ENCODE assay signal across 1 cellular context in genomic region chr14:49867831-49868719, GRCh38.
TF ChIP-seq lines count a peak whose summit lies in the region.

No MANE protein-coding gene starts in this region.

TF ChIP-seq in HEK293, 187 proteins besides CTCF, POLR2A, EP300 and RAD21 (continued from another document and continues in another):
- TF ChIP-seq ZXDB (tag by site-specific recombination; IDR thresholded peaks at IDR 0.05) (no peak), ZNF701 (tag by site-specific recombination; IDR thresholded peaks at IDR 0.05) (no peak), SP2 (tag by site-specific recombination; IDR thresholded peaks at IDR 0.05) (peak; percentile 79), ZNF768 (tag by site-specific recombination; IDR thresholded peaks at IDR 0.05) (no peak), GLI4 (tag by site-specific recombination; IDR thresholded peaks at IDR 0.05) (no peak), KLF17 (tag by site-specific recombination; IDR thresholded peaks at IDR 0.05) (no peak), ZNF830 (tag by site-specific recombination; IDR thresholded peaks at IDR 0.05; ENCODE audit: low read depth) (no peak), OSR2 (tag by site-specific recombination; IDR thresholded peaks at IDR 0.05) (no peak; the same call in 1 of the 2 replicates), ZNF514 (tag by site-specific recombination; IDR thresholded peaks at IDR 0.05) (no peak), ZNF24 (tag by site-specific recombination; IDR thresholded peaks at IDR 0.05) (peak; percentile 18; the same call in 1 of the 2 replicates), ZNF792 (tag by site-specific recombination; IDR thresholded peaks at IDR 0.05) (no peak), ZNF221 (tag by site-specific recombination; IDR thresholded peaks at IDR 0.05; ENCODE audit: borderline replicate concordance) (no peak), ZNF416 (tag by site-specific recombination; IDR thresholded peaks at IDR 0.05) (no peak), ZNF114 (tag by site-specific recombination; IDR thresholded peaks at IDR 0.05) (no peak), ZNF112 (tag by site-specific recombination; IDR thresholded peaks at IDR 0.05) (no peak), ZNF350 (tag by site-specific recombination; IDR thresholded peaks at IDR 0.05) (no peak), ZNF362 (tag by site-specific recombination; IDR thresholded peaks at IDR 0.05) (no peak), BCL11A (tag by site-specific recombination; IDR thresholded peaks at IDR 0.05; ENCODE audit: low read depth) (peak; percentile 80; the same call in 1 of the 2 replicates), ZNF37A (tag by site-specific recombination; IDR thresholded peaks at IDR 0.05) (no peak), GLI2 (tag by site-specific recombination; IDR thresholded peaks at IDR 0.05; ENCODE audit: borderline replicate concordance, low read depth) (no peak), ZNF121 (tag by site-specific recombination; IDR thresholded peaks at IDR 0.05) (no peak), ZNF473 (tag by site-specific recombination; IDR thresholded peaks at IDR 0.05) (no peak), ZIC2 (tag by site-specific recombination; IDR thresholded peaks at IDR 0.05) (peak; percentile 82), ZNF433 (tag by site-specific recombination; IDR thresholded peaks at IDR 0.05; ENCODE audit: low read depth) (no peak), ZNF692 (tag by site-specific recombination; IDR thresholded peaks at IDR 0.05) (no peak), ZNF19 (tag by site-specific recombination; IDR thresholded peaks at IDR 0.05; ENCODE audit: low read depth) (no peak), HOXD13 (CRISPR knock-in tag; IDR thresholded peaks at IDR 0.05; ENCODE audit: borderline replicate concordance) (no peak), ZNF354C (tag by site-specific recombination; IDR thresholded peaks at IDR 0.05; ENCODE audit: borderline replicate concordance, low read depth) (no peak), ZNF549 (tag by site-specific recombination; IDR thresholded peaks at IDR 0.05) (no peak), ZNF18 (tag by site-specific recombination; IDR thresholded peaks at IDR 0.05) (no peak), ZNF707 (tag by site-specific recombination; IDR thresholded peaks at IDR 0.05) (no peak), ZNF513 (tag by site-specific recombination; IDR thresholded peaks at IDR 0.05) (no peak), MEIS1 (CRISPR knock-in tag; IDR thresholded peaks at IDR 0.05; ENCODE audit: borderline replicate concordance) (no peak), ZNF596 (tag by site-specific recombination; IDR thresholded peaks at IDR 0.05) (no peak), ZNF776 (tag by site-specific recombination; IDR thresholded peaks at IDR 0.05; ENCODE audit: borderline replicate concordance) (no peak), ZNF548 (tag by site-specific recombination; IDR thresholded peaks at IDR 0.05) (no peak), ZNF571 (tag by site-specific recombination; IDR thresholded peaks at IDR 0.05) (no peak), REPIN1 (tag by site-specific recombination; IDR thresholded peaks at IDR 0.05; ENCODE audit: low read depth) (no peak), ZBTB48 (tag by site-specific recombination; IDR thresholded peaks at IDR 0.05) (peak; percentile 93), ELK4 (IDR thresholded peaks at IDR 0.05; ENCODE audit: borderline replicate concordance, low read depth, low read length) (no peak), KLF7 (tag by site-specific recombination; IDR thresholded peaks at IDR 0.05; ENCODE audit: borderline replicate concordance) (peak; percentile 85), ZBTB6 (tag by site-specific recombination; IDR thresholded peaks at IDR 0.05) (no peak), PRDM1 (tag by site-specific recombination; IDR thresholded peaks at IDR 0.05) (0 out of 2 replicates have a peak, but pooled peaks have one; percentile 13), ZNF518A (tag by site-specific recombination; conservative IDR thresholded peaks at IDR 0.05; ENCODE audit: low read depth) (no peak), GLIS1 (tag by site-specific recombination; IDR thresholded peaks at IDR 0.05) (peak; percentile 51), ZNF561 (tag by site-specific recombination; IDR thresholded peaks at IDR 0.05; ENCODE audit: borderline replicate concordance) (no peak), KLF16 (tag by site-specific recombination; IDR thresholded peaks at IDR 0.05) (no peak), ZBTB8A (tag by site-specific recombination; IDR thresholded peaks at IDR 0.05) (peak; percentile 64), ZNF560 (tag by site-specific recombination; IDR thresholded peaks at IDR 0.05; ENCODE audit: borderline replicate concordance) (no peak), MZF1 (tag by site-specific recombination; IDR thresholded peaks at IDR 0.05; ENCODE audit: borderline replicate concordance) (no peak), ZNF654 (tag by site-specific recombination; IDR thresholded peaks at IDR 0.05; ENCODE audit: low read depth) (no peak), ZNF626 (tag by site-specific recombination; IDR thresholded peaks at IDR 0.05) (no peak), ZNF311 (tag by site-specific recombination; IDR thresholded peaks at IDR 0.05; ENCODE audit: borderline replicate concordance) (no peak), ZSCAN23 (tag by site-specific recombination; IDR thresholded peaks at IDR 0.05) (no peak), ZNF184 (tag by site-specific recombination; IDR thresholded peaks at IDR 0.05) (no peak), RBAK (tag by site-specific recombination; IDR thresholded peaks at IDR 0.05) (no peak), MYNN (tag by site-specific recombination; IDR thresholded peaks at IDR 0.05; ENCODE audit: borderline replicate concordance) (no peak), ZNF791 (tag by site-specific recombination; IDR thresholded peaks at IDR 0.05) (no peak), ZNF174 (tag by site-specific recombination; IDR thresholded peaks at IDR 0.05) (no peak), ZEB2 (tag by site-specific recombination; IDR thresholded peaks at IDR 0.05) (peak; percentile 67; the same call in 1 of the 2 replicates), ZNF292 (tag by site-specific recombination; IDR thresholded peaks at IDR 0.05; ENCODE audit: borderline replicate concordance, low read depth) (no peak), ZNF157 (tag by site-specific recombination; IDR thresholded peaks at IDR 0.05) (no peak)
